Comparison of ENCODE assay signal across 18 cellular contexts in genomic region chr14:101451166-101451565, GRCh38.
DNase-seq lines count a peak whose midpoint lies in the region; ATAC-seq and TF ChIP-seq lines count a peak whose summit lies in the region.
"Had no signal": no experiment of that assay in that cellular context is flagged by ENCODE, and none has a peak within 500 bp of the region (broad histone marks: within the 10 kb centered on the region; RNA-seq: fewer than 3 reads in every experiment).

No MANE protein-coding gene starts in this region.

- no peak for TF ChIP-seq CTCF in stomach (IDR thresholded peaks at IDR 0.05)

- no peaks in the 10 kb centered on the region for H3K4me1 ChIP-seq in stomach

- ATAC-seq in activated CD8-positive, alpha-beta memory T cell treated with anti-CD3 and anti-CD28 coated beads, Interleukin-2, amount 10 ng/mL, durations not matched to agents 7 days and 5 days = no peak
- no peak for ATAC-seq in HG02970 (IDR thresholded peaks at IDR 0.05; ENCODE audit: low FRiP score, unreplicated experiment)
- no peak for ATAC-seq in left lobe of liver
- ATAC-seq in GM19328 (IDR thresholded peaks at IDR 0.05; ENCODE audit: unreplicated experiment) = no peak
- ATAC-seq: K562 had no signal

- no peak for TF ChIP-seq POLR2A in stomach (IDR thresholded peaks at IDR 0.05)

- H3K27ac Mint-ChIP-seq in activated CD8-positive, alpha-beta memory T cell treated with anti-CD3 and anti-CD28 coated beads, Interleukin-2, amount 10 ng/mL, durations not matched to agents 7 days and 5 days = no peak overlapping the region
- H3K27ac Mint-ChIP-seq: B cell; CD4-positive, alpha-beta memory T cell; H9 had no signal

- CTCF ChIA-PET in activated CD8-positive, alpha-beta memory T cell treated with anti-CD3 and anti-CD28 coated beads, Interleukin-2, amount 10 ng/mL, durations not matched to agents 7 days and 5 days (lab: Charles Lee) = no interaction called here

- peak; percentile 44 for DNase-seq in activated CD8-positive, alpha-beta memory T cell treated with anti-CD3 and anti-CD28 coated beads for 24 hours
- no peak for DNase-seq in activated CD8-positive, alpha-beta memory T cell treated with anti-CD3 and anti-CD28 coated beads, Interleukin-2, amount 10 ng/mL, durations not matched to agents 7 days and 5 days
- peak; percentile 10 for DNase-seq in MV-4-11 (lab: John Stamatoyannopoulos, UW)
- DNase-seq in NOMO-1 treated with dmso at 0.1 percent for 144 hours (lab: John Stamatoyannopoulos, UW; ENCODE audit: unreplicated experiment) = peak; percentile 40
- peak; percentile 9 for DNase-seq in stomach
- DNase-seq in left lobe of liver (ENCODE audit: low spot score) = no peak
- DNase-seq: CD4-positive, alpha-beta memory T cell; DMS153; DMS79; GF-D8; GOT3; H9; IMR-90 had no signal

- no peak overlapping the region for H3K4me3 Mint-ChIP-seq in activated CD8-positive, alpha-beta memory T cell treated with anti-CD3 and anti-CD28 coated beads, Interleukin-2, amount 10 ng/mL, durations not matched to agents 7 days and 5 days
- H3K4me3 Mint-ChIP-seq: B cell; CD14-positive monocyte; CD4-positive, alpha-beta memory T cell; H9 had no signal

- H3K36me3 Mint-ChIP-seq in activated CD8-positive, alpha-beta memory T cell treated with anti-CD3 and anti-CD28 coated beads, Interleukin-2, amount 10 ng/mL, durations not matched to agents 7 days and 5 days = no peaks in the 10 kb centered on the region
- H3K36me3 Mint-ChIP-seq: CD14-positive monocyte; CD4-positive, alpha-beta memory T cell had no signal

- H3K4me3 ChIP-seq in stomach = no peak overlapping the region
- H3K4me3 ChIP-seq: K562 had no signal

- 76 to 83% (median 80%) methylated on average over 3 of the region's 3 CpGs for WGBS in stomach, 5 donors

- peaks cover 0 to 52% (median 5%) of the 10 kb centered on the region in 3 donors for H3K27me3 ChIP-seq in stomach

- no peaks in the 10 kb centered on the region for H3K9me3 Mint-ChIP-seq in activated CD8-positive, alpha-beta memory T cell treated with anti-CD3 and anti-CD28 coated beads, Interleukin-2, amount 10 ng/mL, durations not matched to agents 7 days and 5 days (ENCODE audit: low read depth)
- H3K9me3 Mint-ChIP-seq: H9 had no signal

- H3K4me1 Mint-ChIP-seq in activated CD8-positive, alpha-beta memory T cell treated with anti-CD3 and anti-CD28 coated beads, Interleukin-2, amount 10 ng/mL, durations not matched to agents 7 days and 5 days = no peaks in the 10 kb centered on the region
- H3K4me1 Mint-ChIP-seq: B cell, CD14-positive monocyte had no signal

- no peaks in the 10 kb centered on the region for H3K9me3 ChIP-seq in stomach

- TF ChIP-seq EP300 in stomach (IDR thresholded peaks at IDR 0.05) = no peak

- H3K36me3 ChIP-seq in stomach = no peaks in the 10 kb centered on the region

- intact Hi-C loops in stomach (cut with DNase I; ENCODE audit: low total_unique reads) = no loop called here

- H3K27ac ChIP-seq in stomach = no peak overlapping the region

- peaks cover 75% of the 10 kb centered on the region for H3K27me3 Mint-ChIP-seq in activated CD8-positive, alpha-beta memory T cell treated with anti-CD3 and anti-CD28 coated beads, Interleukin-2, amount 10 ng/mL, durations not matched to agents 7 days and 5 days

Comparison
In these comparisons a context has a peak if more than half of its experiments do, and no peak if none do; other contexts are left out.
1. DNase-seq: peak in activated CD8-positive, alpha-beta memory T cell treated with anti-CD3 and anti-CD28 coated beads for 24 hours (single experiment), MV-4-11 (single experiment), NOMO-1 treated with dmso at 0.1 percent for 144 hours (single experiment) and stomach (single experiment); none in activated CD8-positive, alpha-beta memory T cell treated with anti-CD3 and anti-CD28 coated beads, Interleukin-2, amount 10 ng/mL, durations not matched to agents 7 days and 5 days (single experiment) and left lobe of liver (single experiment).